In the genomic region with DNA sequence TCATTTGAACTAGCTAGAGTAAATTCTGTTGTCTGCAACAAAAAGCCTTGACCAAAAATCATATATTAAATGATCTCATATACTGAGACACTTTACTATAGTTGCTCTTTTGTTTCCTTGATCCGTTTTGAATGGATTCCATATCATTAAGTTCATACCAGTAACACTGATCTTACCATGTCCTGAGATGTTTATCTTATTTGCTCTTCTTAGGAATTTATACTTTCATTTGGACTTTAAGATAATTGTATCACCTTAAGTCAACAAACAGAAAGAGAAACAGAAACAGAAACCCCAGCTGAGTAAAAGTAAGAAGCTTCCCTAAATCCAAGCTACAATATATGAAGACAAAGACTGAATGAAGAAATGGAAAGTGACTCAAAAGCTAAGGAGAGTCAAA, we compare ENCODE assay signal across 27 cellular contexts.
"Had no signal": no experiment of that assay in that cellular context is flagged by ENCODE, and none has a peak within 500 bp of the region (broad histone marks: within the 10 kb centered on the region; RNA-seq: fewer than 3 reads in every experiment).

No MANE protein-coding gene starts in this region.

- H3K27ac ChIP-seq: colonic mucosa, dorsolateral prefrontal cortex, left lung, stomach, suprapubic skin, tibial nerve had no signal

- H3K27ac Mint-ChIP-seq: activated B cell treated with CpG ODN at 0.5 μM for 24 hours; activated naive CD4-positive, alpha-beta T cell treated with anti-CD3 and anti-CD28 coated beads, Interleukin-2, amount 50 U/mL, for 24 hours; stimulated activated memory B cell treated with anti-CD40 and anti-IgM and Interleukin-4, amounts not matched to agents 10 μg/mL and 1 μg/mL and 100 μg/mL, for 72 hours; T-cell had no signal

- DNase-seq: activated B cell treated with CpG ODN at 0.5 μM for 24 hours; activated gamma-delta T cell; colonic mucosa; dorsolateral prefrontal cortex; effector memory CD8-positive, alpha-beta T cell; foreskin melanocyte; immature natural killer cell; left lung; naive thymus-derived CD4-positive, alpha-beta T cell; occipital lobe; posterior cingulate gyrus; stimulated activated CD4-positive, alpha-beta T cell treated with anti-CD3 and anti-CD28 coated beads, Interleukin-15, amount 100 ng/mL, for 24 hours; stomach; T-cell; T-helper 9 cell had no signal

- H3K36me3 ChIP-seq: colonic mucosa, left lung, stomach, suprapubic skin, tibial nerve had no signal

- ATAC-seq: effector memory CD8-positive, alpha-beta T cell; esophagus mucosa; left lung; naive thymus-derived CD4-positive, alpha-beta T cell; sciatic nerve; stimulated activated memory B cell treated with anti-CD40 and anti-IgM and Interleukin-4, amounts not matched to agents 10 μg/mL and 1 μg/mL and 100 μg/mL, for 72 hours; T-cell had no signal

- H3K4me3 Mint-ChIP-seq: activated B cell treated with CpG ODN at 0.5 μM for 24 hours; activated naive CD4-positive, alpha-beta T cell treated with anti-CD3 and anti-CD28 coated beads, Interleukin-2, amount 50 U/mL, for 24 hours; effector memory CD8-positive, alpha-beta T cell; immature natural killer cell; neural crest cell; stimulated activated memory B cell treated with anti-CD40 and anti-IgM and Interleukin-4, amounts not matched to agents 10 μg/mL and 1 μg/mL and 100 μg/mL, for 72 hours; T-cell had no signal

- H3K4me1 ChIP-seq: colonic mucosa, left lung, stomach, suprapubic skin, tibial nerve had no signal

- H3K27me3 Mint-ChIP-seq: activated B cell treated with CpG ODN at 0.5 μM for 24 hours; activated naive CD4-positive, alpha-beta T cell treated with anti-CD3 and anti-CD28 coated beads, Interleukin-2, amount 50 U/mL, for 24 hours; effector memory CD8-positive, alpha-beta T cell; naive thymus-derived CD4-positive, alpha-beta T cell; stimulated activated memory B cell treated with anti-CD40 and anti-IgM and Interleukin-4, amounts not matched to agents 10 μg/mL and 1 μg/mL and 100 μg/mL, for 72 hours had no signal

- H3K4me1 Mint-ChIP-seq: activated naive CD4-positive, alpha-beta T cell treated with anti-CD3 and anti-CD28 coated beads, Interleukin-2, amount 50 U/mL, for 24 hours; neural crest cell had no signal

- H3K4me2 ChIP-seq: smooth muscle cell had no signal

- H3K36me3 Mint-ChIP-seq: activated naive CD4-positive, alpha-beta T cell treated with anti-CD3 and anti-CD28 coated beads, Interleukin-2, amount 50 U/mL, for 24 hours had no signal

- H3K9me3 Mint-ChIP-seq: activated B cell treated with CpG ODN at 0.5 μM for 24 hours; activated naive CD4-positive, alpha-beta T cell treated with anti-CD3 and anti-CD28 coated beads, Interleukin-2, amount 50 U/mL, for 24 hours; effector memory CD8-positive, alpha-beta T cell; immature natural killer cell; neural crest cell; T-cell had no signal

- FAIRE-seq: bronchial epithelial cell, endothelial cell of umbilical vein, urothelium cell line had no signal

- H3K9me3 ChIP-seq: colonic mucosa, left lung, stomach, suprapubic skin, tibial nerve had no signal

- H3K4me3 ChIP-seq: colonic mucosa, dorsolateral prefrontal cortex, left lung, lung, smooth muscle cell, stomach, suprapubic skin, tibial nerve had no signal

- H3K27me3 ChIP-seq: colonic mucosa, dorsolateral prefrontal cortex, left lung, stomach, suprapubic skin, tibial nerve had no signal
